ENCODE assay signal across 20 cellular contexts in the genomic region with DNA sequence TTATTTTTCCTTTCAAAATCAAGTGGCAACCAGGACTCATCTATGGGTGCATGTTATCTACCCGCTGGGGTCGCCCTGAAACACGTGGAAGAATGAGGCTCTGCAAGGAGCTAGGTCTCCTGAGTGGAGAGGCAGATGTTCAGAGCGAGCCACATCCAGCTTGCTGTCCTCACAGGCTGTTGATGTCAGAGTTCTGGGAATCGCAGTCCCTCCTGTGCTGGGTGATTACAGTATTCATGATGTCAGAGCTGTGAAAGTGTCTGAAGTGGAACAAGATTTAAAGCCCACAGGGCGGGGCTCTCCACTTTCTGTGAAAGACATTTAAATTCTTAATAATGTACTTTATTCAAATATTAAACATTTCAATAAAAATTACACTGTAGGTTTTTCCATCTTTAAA. TPM values are rescaled to one million over a fixed set of nuclear protein-coding genes. Genes with fewer than 3 reads are reported as not detected.
A peak's percentile ranks its signal among the peaks of the same experiment; 100 is the strongest.
DNase-seq lines count a peak whose midpoint lies in the region; ATAC-seq and TF ChIP-seq lines count a peak whose summit lies in the region.
"Had no signal": no experiment of that assay in that cellular context is flagged by ENCODE, and none has a peak within 500 bp of the region (broad histone marks: within the 10 kb centered on the region; RNA-seq: fewer than 3 reads in every experiment).

No MANE protein-coding gene starts in this region.

- no peak for DNase-seq in Right ventricle myocardium inferior (ENCODE audit: missing footprints)
- no peak for DNase-seq in cardiac septum (ENCODE audit: low spot score)
- peak; percentile 63 for DNase-seq in Right ventricle myocardium superior
- DNase-seq in right atrium auricular region (ENCODE audit: low spot score) = peak; percentile 65
- no peak for DNase-seq in T-helper 2 cell treated with Interferon-gamma antibody and Interleukin-4, amounts not matched to agents 5 μg/mL and 100 μg/mL, for 36 hours (ENCODE audit: low spot score)
- DNase-seq in activated CD8-positive, alpha-beta memory T cell treated with anti-CD3 and anti-CD28 coated beads, Interleukin-2, amount 50 U/mL, for 48 hours = no peak
- DNase-seq: CD8-positive, alpha-beta T cell; COR-L47; DMS153; DMS79 treated with DMSO at 0.1 percent for 48 hours; EL; GM23248; H7; IMR-90 had no signal

- no peak overlapping the region for H3K27ac ChIP-seq in right atrium auricular region
- H3K27ac ChIP-seq: 22Rv1, GM23248 had no signal

- H3K4me3 Mint-ChIP-seq in T-helper 2 cell treated with Interferon-gamma antibody and Interleukin-4, amounts not matched to agents 5 μg/mL and 100 μg/mL, for 36 hours = no peak overlapping the region
- H3K4me3 Mint-ChIP-seq: CD8-positive, alpha-beta T cell had no signal

- no peaks in the 10 kb centered on the region for H3K27me3 ChIP-seq in right atrium auricular region

- no peak overlapping the region for H3K27ac Mint-ChIP-seq in T-helper 2 cell treated with Interferon-gamma antibody and Interleukin-4, amounts not matched to agents 5 μg/mL and 100 μg/mL, for 36 hours
- H3K27ac Mint-ChIP-seq: CD8-positive, alpha-beta T cell had no signal

- H3K4me1 ChIP-seq in right atrium auricular region = peaks cover 0 to 25% of the 10 kb centered on the region in 2 donors

- no peaks in the 10 kb centered on the region for H3K4me1 Mint-ChIP-seq in T-helper 2 cell treated with Interferon-gamma antibody and Interleukin-4, amounts not matched to agents 5 μg/mL and 100 μg/mL, for 36 hours (ENCODE audit: low read depth)

- H3K27me3 Mint-ChIP-seq in T-helper 2 cell treated with Interferon-gamma antibody and Interleukin-4, amounts not matched to agents 5 μg/mL and 100 μg/mL, for 36 hours (ENCODE audit: low read depth) = peaks cover 24% of the 10 kb centered on the region

- no peaks in the 10 kb centered on the region for H3K9me3 Mint-ChIP-seq in T-helper 2 cell treated with Interferon-gamma antibody and Interleukin-4, amounts not matched to agents 5 μg/mL and 100 μg/mL, for 36 hours
- H3K9me3 Mint-ChIP-seq: CD8-positive, alpha-beta T cell had no signal

- H3K4me3 ChIP-seq in right atrium auricular region = no peak overlapping the region
- H3K4me3 ChIP-seq: GM23248 had no signal

- intact Hi-C loops in Right ventricle myocardium inferior (cut with DNase I) = no loop called here
- intact Hi-C loops in cardiac septum (cut with DNase I) = no loop called here
- intact Hi-C loops in Right ventricle myocardium superior (cut with DNase I) = no loop called here

- no peaks in the 10 kb centered on the region for H3K36me3 ChIP-seq in right atrium auricular region

- no peaks in the 10 kb centered on the region for H3K36me3 Mint-ChIP-seq in T-helper 2 cell treated with Interferon-gamma antibody and Interleukin-4, amounts not matched to agents 5 μg/mL and 100 μg/mL, for 36 hours (ENCODE audit: low read depth)
- H3K36me3 Mint-ChIP-seq: CD14-positive monocyte; CD8-positive, alpha-beta T cell had no signal

- no peaks in the 10 kb centered on the region for H3K9me3 ChIP-seq in right atrium auricular region

- peak; percentile 68 for ATAC-seq in Right ventricle myocardium inferior
- peak; percentile 59 for ATAC-seq in Right ventricle myocardium superior (ENCODE audit: poor library complexity)
- no peak for ATAC-seq in GM21367 (IDR thresholded peaks at IDR 0.05; ENCODE audit: unreplicated experiment)
- ATAC-seq in GM18861 (IDR thresholded peaks at IDR 0.05; ENCODE audit: unreplicated experiment) = no peak
- ATAC-seq: CD8-positive, alpha-beta T cell had no signal

- TF ChIP-seq CTCF in right atrium auricular region (IDR thresholded peaks at IDR 0.05) = no peak

RNA-seq across cellular contexts. Expression of a gene that starts 24.4 kb away (rescaled TPM):
- total RNA-seq in Right ventricle myocardium inferior (1.2 TPM), cardiac septum (0.62 TPM), Right ventricle myocardium superior (0.70 TPM), right atrium auricular region (1 to 10 TPM in 1 of 2 donors, under 1 TPM in 1; 0.74 to 1.3 TPM)
- total RNA-seq: A673; CD8-positive, alpha-beta T cell; GM23248; HT-29; IMR-90 had no signal

Comparison
In these comparisons a context has a peak if more than half of its experiments do, and no peak if none do; other contexts are left out.
1. DNase-seq: peak in Right ventricle myocardium superior (single experiment) and right atrium auricular region (single experiment); none in Right ventricle myocardium inferior (single experiment), cardiac septum (single experiment), T-helper 2 cell treated with Interferon-gamma antibody and Interleukin-4, amounts not matched to agents 5 μg/mL and 100 μg/mL, for 36 hours (single experiment) and activated CD8-positive, alpha-beta memory T cell treated with anti-CD3 and anti-CD28 coated beads, Interleukin-2, amount 50 U/mL, for 48 hours (single experiment).
2. ATAC-seq: peak in Right ventricle myocardium inferior (single experiment) and Right ventricle myocardium superior (single experiment); none in GM21367 (single experiment) and GM18861 (single experiment).